14 cellular contexts compared by ENCODE assay signal in the genomic region with DNA sequence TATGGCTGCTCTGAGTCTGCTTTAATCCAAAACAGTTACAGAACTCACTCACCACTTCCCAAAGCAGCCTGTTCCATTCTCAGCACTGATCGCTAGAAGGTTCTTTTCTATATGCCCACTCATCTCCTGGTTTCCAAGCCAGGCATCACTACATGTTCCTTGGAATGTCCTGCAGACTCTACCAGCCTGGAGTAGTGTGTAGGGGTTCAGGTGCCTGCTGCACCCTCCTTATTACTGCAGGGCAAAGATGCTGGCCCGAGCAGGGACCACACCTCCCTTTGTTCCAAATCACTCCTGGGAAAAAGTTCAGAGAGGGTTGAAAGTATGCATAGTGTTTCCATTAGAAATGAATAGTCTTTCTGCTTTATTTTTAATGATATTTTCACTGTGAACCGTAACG.
DNase-seq lines count a peak whose midpoint lies in the region; ATAC-seq and TF ChIP-seq lines count a peak whose summit lies in the region.
"Had no signal": no experiment of that assay in that cellular context is flagged by ENCODE, and none has a peak within 500 bp of the region (broad histone marks: within the 10 kb centered on the region; RNA-seq: fewer than 3 reads in every experiment).

No MANE protein-coding gene starts in this region.

- H3K9me3 ChIP-seq in liver (ENCODE audit: control insufficient read depth in 4 of 4, low read length in 3 of 4) (peaks cover 0 to 3% (median 0%) of the 10 kb centered on the region in 4 donors), right lobe of liver (no peaks in the 10 kb centered on the region), psoas muscle (no peaks in the 10 kb centered on the region), vagina (no peaks in the 10 kb centered on the region), mucosa of descending colon (no peaks in the 10 kb centered on the region)

- H3K36me3 ChIP-seq in liver (ENCODE audit: control insufficient read depth in 4 of 4, insufficient read depth in 3 of 4, low read depth in 1 of 4, low read length in 3 of 4) (no peaks in the 10 kb centered on the region), right lobe of liver (no peaks in the 10 kb centered on the region), psoas muscle (ENCODE audit: insufficient read depth in 1 of 2, low read depth in 1 of 2) (no peaks in the 10 kb centered on the region), vagina (no peaks in the 10 kb centered on the region), mucosa of descending colon (ENCODE audit: low read depth) (no peaks in the 10 kb centered on the region)
- H3K36me3 ChIP-seq: WERI-Rb-1 had no signal

- no peak for TF ChIP-seq RAD21 in liver (IDR thresholded peaks at IDR 0.05)

- no peak overlapping the region for H3K4me3 ChIP-seq in liver (ENCODE audit: low read depth in 1 of 3, low read length in 3 of 3)
- H3K4me3 ChIP-seq in right lobe of liver = no peak overlapping the region
- H3K4me3 ChIP-seq in psoas muscle = no peak overlapping the region
- H3K4me3 ChIP-seq in vagina = no peak overlapping the region
- H3K4me3 ChIP-seq in mucosa of descending colon = no peak overlapping the region

- DNase-seq in right lobe of liver (no peak), psoas muscle (no peak), vagina (ENCODE audit: extremely low spot score in 2 of 2) (no peak), NCI-H1694 (lab: John Stamatoyannopoulos, UW) (no peak), mucosa of descending colon (no peak)
- DNase-seq: CD8-positive, alpha-beta T cell; KG1; NCI-H1092; NCI-H748 treated with DMSO at 0.1 percent for 48 hours; small intestine; WERI-Rb-1 had no signal

- H3K27ac ChIP-seq in liver (ENCODE audit: low read depth in 1 of 2, low read length in 2 of 2) (peak overlapping the region; percentile 43 to 56), right lobe of liver (no peak overlapping the region), psoas muscle (peak overlapping the region; percentile 32), vagina (peak overlapping the region; percentile 43)
- H3K27ac ChIP-seq: WERI-Rb-1 had no signal

- TF ChIP-seq POLR2A in right lobe of liver (IDR thresholded peaks at IDR 0.05) = no peak
- no peak for TF ChIP-seq POLR2A in vagina (IDR thresholded peaks at IDR 0.05)

- intact Hi-C loops in right lobe of liver (cut with DNase I) = no loop called here
- intact Hi-C loops in psoas muscle (cut with DNase I) = no loop called here
- intact Hi-C loops in vagina (cut with DNase I) = no loop called here
- intact Hi-C loops in mucosa of descending colon (cut with DNase I, micrococcal nuclease) = loop anchor here in 1 of 2 donors (10.0 kb wide), 1 partner anchor 191 kb away; no protein-coding TSS in a partner anchor

- no peaks in the 10 kb centered on the region for H3K27me3 ChIP-seq in liver (ENCODE audit: control insufficient read depth in 4 of 4, insufficient read depth in 4 of 4, low read length in 3 of 4)
- no peaks in the 10 kb centered on the region for H3K27me3 ChIP-seq in right lobe of liver
- no peaks in the 10 kb centered on the region for H3K27me3 ChIP-seq in psoas muscle (ENCODE audit: insufficient read depth in 3 of 3, low read length in 2 of 3)
- no peaks in the 10 kb centered on the region for H3K27me3 ChIP-seq in vagina

- H3K9ac ChIP-seq in liver (ENCODE audit: low read depth in 1 of 2, low read length in 2 of 2) = no peak overlapping the region

- ATAC-seq in right lobe of liver (no peak), esophagus mucosa (peak; percentile 61), psoas muscle (no peak), mucosa of descending colon (no peak), HG02870 (IDR thresholded peaks at IDR 0.05; ENCODE audit: unreplicated experiment) (no peak)
- ATAC-seq: CD8-positive, alpha-beta T cell had no signal

- H3K4me1 ChIP-seq in liver (ENCODE audit: control insufficient read depth in 4 of 4, insufficient read depth in 4 of 4, low read length in 3 of 4) (peaks cover 0 to 6% (median 0%) of the 10 kb centered on the region in 4 donors), right lobe of liver (no peaks in the 10 kb centered on the region), psoas muscle (peaks cover 40% of the 10 kb centered on the region), vagina (peaks cover 62% of the 10 kb centered on the region), mucosa of descending colon (ENCODE audit: low read depth) (peaks cover 10% of the 10 kb centered on the region)

- WGBS in liver = 86% methylated on average over 4 of the region's 4 CpGs
- WGBS in right lobe of liver (ENCODE audit: insufficient coverage, low coverage, low lambda C conversion rate, missing lambda C conversion rate) = 68% methylated on average over 4 of the region's 4 CpGs
- WGBS in psoas muscle, 3 donors = 83 to 94% (median 83%) methylated on average over 4 of the region's 4 CpGs

- TF ChIP-seq CTCF in liver (IDR thresholded peaks at IDR 0.05; ENCODE audit: low read depth, low read length, missing input control) (no peak), right lobe of liver (IDR thresholded peaks at IDR 0.05) (no peak), psoas muscle (IDR thresholded peaks at IDR 0.05) (no peak), vagina (IDR thresholded peaks at IDR 0.05) (no peak), mucosa of descending colon (IDR thresholded peaks at IDR 0.05) (no peak)

TF ChIP-seq in liver, 16 proteins besides CTCF, POLR2A, EP300 and RAD21:
- TF ChIP-seq, protein P1, sequence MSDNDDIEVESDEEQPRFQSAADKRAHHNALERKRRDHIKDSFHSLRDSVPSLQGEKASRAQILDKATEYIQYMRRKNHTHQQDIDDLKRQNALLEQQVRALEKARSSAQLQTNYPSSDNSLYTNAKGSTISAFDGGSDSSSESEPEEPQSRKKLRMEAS (IDR thresholded peaks at IDR 0.05) = no peak
- TF ChIP-seq, protein P2, sequence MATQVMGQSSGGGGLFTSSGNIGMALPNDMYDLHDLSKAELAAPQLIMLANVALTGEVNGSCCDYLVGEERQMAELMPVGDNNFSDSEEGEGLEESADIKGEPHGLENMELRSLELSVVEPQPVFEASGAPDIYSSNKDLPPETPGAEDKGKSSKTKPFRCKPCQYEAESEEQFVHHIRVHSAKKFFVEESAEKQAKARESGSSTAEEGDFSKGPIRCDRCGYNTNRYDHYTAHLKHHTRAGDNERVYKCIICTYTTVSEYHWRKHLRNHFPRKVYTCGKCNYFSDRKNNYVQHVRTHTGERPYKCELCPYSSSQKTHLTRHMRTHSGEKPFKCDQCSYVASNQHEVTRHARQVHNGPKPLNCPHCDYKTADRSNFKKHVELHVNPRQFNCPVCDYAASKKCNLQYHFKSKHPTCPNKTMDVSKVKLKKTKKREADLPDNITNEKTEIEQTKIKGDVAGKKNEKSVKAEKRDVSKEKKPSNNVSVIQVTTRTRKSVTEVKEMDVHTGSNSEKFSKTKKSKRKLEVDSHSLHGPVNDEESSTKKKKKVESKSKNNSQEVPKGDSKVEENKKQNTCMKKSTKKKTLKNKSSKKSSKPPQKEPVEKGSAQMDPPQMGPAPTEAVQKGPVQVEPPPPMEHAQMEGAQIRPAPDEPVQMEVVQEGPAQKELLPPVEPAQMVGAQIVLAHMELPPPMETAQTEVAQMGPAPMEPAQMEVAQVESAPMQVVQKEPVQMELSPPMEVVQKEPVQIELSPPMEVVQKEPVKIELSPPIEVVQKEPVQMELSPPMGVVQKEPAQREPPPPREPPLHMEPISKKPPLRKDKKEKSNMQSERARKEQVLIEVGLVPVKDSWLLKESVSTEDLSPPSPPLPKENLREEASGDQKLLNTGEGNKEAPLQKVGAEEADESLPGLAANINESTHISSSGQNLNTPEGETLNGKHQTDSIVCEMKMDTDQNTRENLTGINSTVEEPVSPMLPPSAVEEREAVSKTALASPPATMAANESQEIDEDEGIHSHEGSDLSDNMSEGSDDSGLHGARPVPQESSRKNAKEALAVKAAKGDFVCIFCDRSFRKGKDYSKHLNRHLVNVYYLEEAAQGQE (IDR thresholded peaks at IDR 0.05) = no peak
- no peak for TF ChIP-seq JUND (IDR thresholded peaks at IDR 0.05)
- TF ChIP-seq, protein P3, sequence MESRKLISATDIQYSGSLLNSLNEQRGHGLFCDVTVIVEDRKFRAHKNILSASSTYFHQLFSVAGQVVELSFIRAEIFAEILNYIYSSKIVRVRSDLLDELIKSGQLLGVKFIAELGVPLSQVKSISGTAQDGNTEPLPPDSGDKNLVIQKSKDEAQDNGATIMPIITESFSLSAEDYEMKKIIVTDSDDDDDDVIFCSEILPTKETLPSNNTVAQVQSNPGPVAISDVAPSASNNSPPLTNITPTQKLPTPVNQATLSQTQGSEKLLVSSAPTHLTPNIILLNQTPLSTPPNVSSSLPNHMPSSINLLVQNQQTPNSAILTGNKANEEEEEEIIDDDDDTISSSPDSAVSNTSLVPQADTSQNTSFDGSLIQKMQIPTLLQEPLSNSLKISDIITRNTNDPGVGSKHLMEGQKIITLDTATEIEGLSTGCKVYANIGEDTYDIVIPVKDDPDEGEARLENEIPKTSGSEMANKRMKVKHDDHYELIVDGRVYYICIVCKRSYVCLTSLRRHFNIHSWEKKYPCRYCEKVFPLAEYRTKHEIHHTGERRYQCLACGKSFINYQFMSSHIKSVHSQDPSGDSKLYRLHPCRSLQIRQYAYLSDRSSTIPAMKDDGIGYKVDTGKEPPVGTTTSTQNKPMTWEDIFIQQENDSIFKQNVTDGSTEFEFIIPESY (IDR thresholded peaks at IDR 0.05) = no peak
- no peak for TF ChIP-seq HNF4G (IDR thresholded peaks at IDR 0.05)
- TF ChIP-seq, protein P4, sequence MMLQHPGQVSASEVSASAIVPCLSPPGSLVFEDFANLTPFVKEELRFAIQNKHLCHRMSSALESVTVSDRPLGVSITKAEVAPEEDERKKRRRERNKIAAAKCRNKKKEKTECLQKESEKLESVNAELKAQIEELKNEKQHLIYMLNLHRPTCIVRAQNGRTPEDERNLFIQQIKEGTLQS (IDR thresholded peaks at IDR 0.05) = no peak
- TF ChIP-seq FOXA2 (IDR thresholded peaks at IDR 0.05) = no peak

Comparison
In these comparisons a context has a peak if more than half of its experiments do, and no peak if none do; other contexts are left out.
1. H3K27ac ChIP-seq: peak in liver (2 of 2), psoas muscle (single experiment) and vagina (single experiment); none in right lobe of liver (0 of 3).